16 cellular contexts compared by ENCODE assay signal in genomic region chr9:99881769-99882168, GRCh38.
"Had no signal": no experiment of that assay in that cellular context is flagged by ENCODE, and none has a peak within 500 bp of the region (broad histone marks: within the 10 kb centered on the region; RNA-seq: fewer than 3 reads in every experiment).

No MANE protein-coding gene starts in this region.

- ATAC-seq: foreskin keratinocyte; lower lobe of right lung; natural killer cell; sciatic nerve; stimulated activated naive B cell treated with anti-CD40 and anti-IgM and Interleukin-4, amounts not matched to agents 10 μg/mL and 1 μg/mL and 100 μg/mL, for 72 hours had no signal

- H3K4me3 Mint-ChIP-seq: endodermal cell; immature natural killer cell; memory B cell; mesothelial cell of epicardium; natural killer cell; neural crest cell; stimulated activated naive B cell treated with anti-CD40 and anti-IgM and Interleukin-4, amounts not matched to agents 10 μg/mL and 1 μg/mL and 100 μg/mL, for 72 hours had no signal

- DNase-seq: effector CD4-positive, alpha-beta T cell; endodermal cell; erythroblast; foreskin keratinocyte; immature natural killer cell; left ventricle myocardium inferior; lower lobe of right lung; natural killer cell; posterior cingulate gyrus; spleen; stimulated activated naive B cell treated with anti-CD40 and anti-IgM and Interleukin-4, amounts not matched to agents 10 μg/mL and 1 μg/mL and 100 μg/mL, for 72 hours; trophoblast cell had no signal

- H3K36me3 Mint-ChIP-seq: immature natural killer cell; natural killer cell; stimulated activated naive B cell treated with anti-CD40 and anti-IgM and Interleukin-4, amounts not matched to agents 10 μg/mL and 1 μg/mL and 100 μg/mL, for 72 hours had no signal

- H3K4me1 Mint-ChIP-seq: endodermal cell, immature natural killer cell, memory B cell, neural crest cell had no signal

- H3K9me3 Mint-ChIP-seq: immature natural killer cell; natural killer cell; stimulated activated naive B cell treated with anti-CD40 and anti-IgM and Interleukin-4, amounts not matched to agents 10 μg/mL and 1 μg/mL and 100 μg/mL, for 72 hours had no signal

- H3K27ac Mint-ChIP-seq: endodermal cell; immature natural killer cell; memory B cell; mesothelial cell of epicardium; natural killer cell; stimulated activated naive B cell treated with anti-CD40 and anti-IgM and Interleukin-4, amounts not matched to agents 10 μg/mL and 1 μg/mL and 100 μg/mL, for 72 hours had no signal

- H3K27me3 Mint-ChIP-seq: memory B cell had no signal
